Comparison of ENCODE assay signal across 8 cellular contexts in the genomic region with DNA sequence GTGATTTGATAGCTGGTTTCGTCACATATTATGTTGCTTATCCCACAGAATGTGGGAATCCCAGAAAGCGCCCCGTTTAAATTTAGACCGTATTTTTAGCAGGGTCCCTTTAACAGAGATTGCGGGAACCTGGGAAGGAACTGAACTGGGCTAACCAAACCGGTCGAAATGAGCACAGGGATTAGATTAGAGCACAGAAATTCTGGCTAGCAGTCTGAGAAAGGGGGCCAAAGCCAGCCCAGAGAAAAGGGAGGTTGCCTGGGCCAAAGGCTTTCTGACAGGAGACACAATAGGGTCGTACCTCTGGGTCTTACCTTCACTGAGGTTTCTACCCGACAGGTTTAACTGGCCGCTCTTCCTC. TPM values are rescaled to one million over a fixed set of nuclear protein-coding genes. Genes with fewer than 3 reads are reported as not detected.
A peak's percentile ranks its signal among the peaks of the same experiment; 100 is the strongest.
DNase-seq lines count a peak whose midpoint lies in the region; ATAC-seq and TF ChIP-seq lines count a peak whose summit lies in the region.

No MANE protein-coding gene starts in this region.

- no peaks in the 10 kb centered on the region for H3K27me3 Mint-ChIP-seq in activated CD8-positive, alpha-beta T cell treated with anti-CD3 and anti-CD28 coated beads for 36 hours

- DNase-seq in NCI-H510A treated with DMSO at 0.1 percent for 48 hours (lab: John Stamatoyannopoulos, UW) (peak; percentile 66), NCI-H510A (lab: John Stamatoyannopoulos, UW) (no peak), MV-4-11 (lab: John Stamatoyannopoulos, UW) (no peak), ureter (ENCODE audit: low spot score) (no peak)
- no peak for DNase-seq in activated CD8-positive, alpha-beta T cell treated with anti-CD3 and anti-CD28 coated beads for 36 hours

- H3K27ac ChIP-seq in subcutaneous abdominal adipose tissue (ENCODE audit: low read depth, low read length), result peak overlapping the region; percentile 99

- H3K4me1 Mint-ChIP-seq in activated CD8-positive, alpha-beta T cell treated with anti-CD3 and anti-CD28 coated beads for 36 hours (ENCODE audit: low read depth), result peaks cover 51% of the 10 kb centered on the region

- TF ChIP-seq CTCF in activated CD8-positive, alpha-beta T cell treated with anti-CD3 and anti-CD28 coated beads for 36 hours (IDR thresholded peaks at IDR 0.05), result no peak

- peak overlapping the region; percentile 97 for H3K4me3 Mint-ChIP-seq in activated CD8-positive, alpha-beta T cell treated with anti-CD3 and anti-CD28 coated beads for 36 hours

- H3K36me3 ChIP-seq in iPS-15b (ENCODE audit: control insufficient read depth, insufficient read depth, low read length), result no peaks in the 10 kb centered on the region
- peaks cover 0 to 6% (median 4%) of the 10 kb centered on the region in 5 donors for H3K36me3 ChIP-seq in subcutaneous abdominal adipose tissue (ENCODE audit: control insufficient read depth in 5 of 5, insufficient read depth in 5 of 5, low read length in 5 of 5)

- no peaks in the 10 kb centered on the region for H3K9me3 ChIP-seq in iPS-15b (ENCODE audit: control insufficient read depth, insufficient read depth, low read length)
- no peaks in the 10 kb centered on the region for H3K9me3 ChIP-seq in subcutaneous abdominal adipose tissue (ENCODE audit: control insufficient read depth in 5 of 5, low read length in 5 of 5)

- H3K9ac ChIP-seq in iPS-15b (ENCODE audit: low read depth, low read length) (peak overlapping the region; percentile 92), subcutaneous abdominal adipose tissue (ENCODE audit: low read length in 5 of 5) (peak overlapping the region; percentile 95 to 100 (median 100))

- peaks cover 19% of the 10 kb centered on the region for H3K36me3 Mint-ChIP-seq in activated CD8-positive, alpha-beta T cell treated with anti-CD3 and anti-CD28 coated beads for 36 hours (ENCODE audit: low read depth)

- POLR2A ChIA-PET in activated CD8-positive, alpha-beta T cell treated with anti-CD3 and anti-CD28 coated beads for 36 hours (lab: Charles Lee), result interaction anchor here (0.6 to 3.8 kb wide), 6 partner anchors 10 to 843 kb away, joined by 3 to 15 read pairs (median 4); a partner anchor contains a TSS

- H3K4me1 ChIP-seq in iPS-15b (ENCODE audit: control insufficient read depth, insufficient read depth, low read length), result no peaks in the 10 kb centered on the region
- H3K4me1 ChIP-seq in subcutaneous abdominal adipose tissue (ENCODE audit: control insufficient read depth in 5 of 5, insufficient read depth in 5 of 5, low read length in 5 of 5), result peaks cover 7 to 50% (median 38%) of the 10 kb centered on the region in 5 donors

- H3K9me3 Mint-ChIP-seq in activated CD8-positive, alpha-beta T cell treated with anti-CD3 and anti-CD28 coated beads for 36 hours, result no peaks in the 10 kb centered on the region

- intact Hi-C loops in activated CD8-positive, alpha-beta T cell treated with anti-CD3 and anti-CD28 coated beads for 36 hours (cut with micrococcal nuclease), result no loop called here

- CTCF ChIA-PET in activated CD8-positive, alpha-beta T cell treated with anti-CD3 and anti-CD28 coated beads for 36 hours (lab: Charles Lee), result interaction anchor here (1.4 kb wide), 1 partner anchor 206 kb away, joined by 4 read pairs; a partner anchor contains a TSS

- H3K4me3 ChIP-seq in iPS-15b (ENCODE audit: low read depth, low read length) (peak overlapping the region; percentile 99), subcutaneous abdominal adipose tissue (ENCODE audit: low read depth in 1 of 5, low read length in 5 of 5) (peak overlapping the region; percentile 89 to 100 (median 99))

- H3K27me3 ChIP-seq in iPS-15b (ENCODE audit: control insufficient read depth, insufficient read depth, low read length) (no peaks in the 10 kb centered on the region), subcutaneous abdominal adipose tissue (ENCODE audit: control insufficient read depth in 5 of 5, insufficient read depth in 4 of 5, low read length in 5 of 5) (no peaks in the 10 kb centered on the region)

- H3K27ac Mint-ChIP-seq in activated CD8-positive, alpha-beta T cell treated with anti-CD3 and anti-CD28 coated beads for 36 hours, result peak overlapping the region; percentile 99

- peak; percentile 25 for ATAC-seq in HG02981 (IDR thresholded peaks at IDR 0.05; ENCODE audit: unreplicated experiment)
- ATAC-seq in activated CD8-positive, alpha-beta T cell treated with anti-CD3 and anti-CD28 coated beads for 36 hours, result peak; percentile 26

RNA-seq across cellular contexts. Expression of a gene that starts 0.3 kb away (rescaled TPM):
- 10 to 100 TPM; 20.9 to 21.0 TPM for total RNA-seq in activated CD8-positive, alpha-beta T cell treated with anti-CD3 and anti-CD28 coated beads for 36 hours
- 13.1 TPM for total RNA-seq in ureter

RNA-seq across cellular contexts. Expression of a gene that starts 16.1 kb away (rescaled TPM):
- total RNA-seq in activated CD8-positive, alpha-beta T cell treated with anti-CD3 and anti-CD28 coated beads for 36 hours, result 100 to 1,000 TPM; 194 to 203 TPM
- total RNA-seq in ureter, result 184 TPM
